ENCODE assay signal across 9 cellular contexts in genomic region chr3:16400143-16400935, GRCh38.
A peak's percentile ranks its signal among the peaks of the same experiment; 100 is the strongest.
DNase-seq lines count a peak whose midpoint lies in the region; ATAC-seq and FAIRE-seq lines count a peak whose summit lies in the region.
"Had no signal": no experiment of that assay in that cellular context is flagged by ENCODE, and none has a peak within 500 bp of the region (broad histone marks: within the 10 kb centered on the region; RNA-seq: fewer than 3 reads in every experiment).

No MANE protein-coding gene starts in this region.

- peaks cover 44% of the 10 kb centered on the region for H3K36me3 Mint-ChIP-seq in activated T-helper 1 cell treated with anti-CD3 and anti-CD28 coated beads, Interleukin-12 subunit alpha, Interleukin-12 subunit beta, Interleukin-2, Interleukin-4 antibody, amounts not matched to agents 30 ng/mL and 10 ng/mL and 1 ng/mL, durations not matched to agents 14 hours and 24 hours and 36 hours (ENCODE audit: low read depth)

- no peaks in the 10 kb centered on the region for H3K36me3 ChIP-seq in small intestine (ENCODE audit: control insufficient read depth in 2 of 2, insufficient read depth in 2 of 2, low read length in 2 of 2)

- peaks cover 51% of the 10 kb centered on the region for H3K4me1 Mint-ChIP-seq in activated T-helper 1 cell treated with anti-CD3 and anti-CD28 coated beads, Interleukin-12 subunit alpha, Interleukin-12 subunit beta, Interleukin-2, Interleukin-4 antibody, amounts not matched to agents 30 ng/mL and 10 ng/mL and 1 ng/mL, durations not matched to agents 14 hours and 24 hours and 36 hours (ENCODE audit: low read depth)
- H3K4me1 Mint-ChIP-seq in stimulated activated naive CD8-positive, alpha-beta T cell treated with anti-CD3 and anti-CD28 coated beads, Interleukin-15, amount 100 ng/mL, for 72 hours, result peaks cover 49% of the 10 kb centered on the region

- H3K27ac ChIP-seq in right cardiac atrium (ENCODE audit: low read length) (peak overlapping the region; percentile 49), small intestine (ENCODE audit: low read depth in 1 of 2, low read length in 1 of 2) (peak overlapping the region in 1 of 2 donors; percentile 51)

- no peaks in the 10 kb centered on the region for H3K9me3 Mint-ChIP-seq in activated T-helper 1 cell treated with anti-CD3 and anti-CD28 coated beads, Interleukin-12 subunit alpha, Interleukin-12 subunit beta, Interleukin-2, Interleukin-4 antibody, amounts not matched to agents 30 ng/mL and 10 ng/mL and 1 ng/mL, durations not matched to agents 14 hours and 24 hours and 36 hours
- H3K9me3 Mint-ChIP-seq in stimulated activated naive CD8-positive, alpha-beta T cell treated with anti-CD3 and anti-CD28 coated beads, Interleukin-15, amount 100 ng/mL, for 72 hours, result no peaks in the 10 kb centered on the region

- DNase-seq in GM19239 (ENCODE audit: insufficient read length, low spot score) (no peak), right cardiac atrium (peak in 1 of 3 donors; percentile 42), small intestine (no peak), NCI-H345 treated with DMSO at 0.1 percent for 48 hours (lab: John Stamatoyannopoulos, UW; ENCODE audit: unreplicated experiment) (no peak), MV-4-11 (lab: John Stamatoyannopoulos, UW) (no peak)
- no peak for DNase-seq in activated T-helper 1 cell treated with anti-CD3 and anti-CD28 coated beads, Interleukin-12 subunit alpha, Interleukin-12 subunit beta, Interleukin-2, Interleukin-4 antibody, amounts not matched to agents 30 ng/mL and 10 ng/mL and 1 ng/mL, durations not matched to agents 14 hours and 24 hours and 36 hours (ENCODE audit: low spot score)
- no peak for DNase-seq in stimulated activated naive CD8-positive, alpha-beta T cell treated with anti-CD3 and anti-CD28 coated beads, Interleukin-15, amount 100 ng/mL, for 72 hours
- no peak for DNase-seq in activated CD4-positive, CD25-positive, alpha-beta regulatory T cell (lab: John Stamatoyannopoulos, UW)

- H3K27me3 ChIP-seq in right cardiac atrium (ENCODE audit: control insufficient read depth, insufficient read depth) (no peaks in the 10 kb centered on the region), small intestine (ENCODE audit: control insufficient read depth in 2 of 2, insufficient read depth in 2 of 2, low read length in 2 of 2) (no peaks in the 10 kb centered on the region)

- no peak overlapping the region for H3K4me3 Mint-ChIP-seq in activated T-helper 1 cell treated with anti-CD3 and anti-CD28 coated beads, Interleukin-12 subunit alpha, Interleukin-12 subunit beta, Interleukin-2, Interleukin-4 antibody, amounts not matched to agents 30 ng/mL and 10 ng/mL and 1 ng/mL, durations not matched to agents 14 hours and 24 hours and 36 hours
- H3K4me3 Mint-ChIP-seq in stimulated activated naive CD8-positive, alpha-beta T cell treated with anti-CD3 and anti-CD28 coated beads, Interleukin-15, amount 100 ng/mL, for 72 hours, result no peak overlapping the region

- WGBS in right cardiac atrium, result 77% methylated on average over 11 of the region's 11 CpGs
- 81 to 86% (median 83%) methylated on average over 11 of the region's 11 CpGs for WGBS in small intestine, 3 donors

- H3K27me3 Mint-ChIP-seq in activated T-helper 1 cell treated with anti-CD3 and anti-CD28 coated beads, Interleukin-12 subunit alpha, Interleukin-12 subunit beta, Interleukin-2, Interleukin-4 antibody, amounts not matched to agents 30 ng/mL and 10 ng/mL and 1 ng/mL, durations not matched to agents 14 hours and 24 hours and 36 hours (ENCODE audit: insufficient read depth), result no peaks in the 10 kb centered on the region
- no peaks in the 10 kb centered on the region for H3K27me3 Mint-ChIP-seq in stimulated activated naive CD8-positive, alpha-beta T cell treated with anti-CD3 and anti-CD28 coated beads, Interleukin-15, amount 100 ng/mL, for 72 hours

- H3K27ac Mint-ChIP-seq in activated T-helper 1 cell treated with anti-CD3 and anti-CD28 coated beads, Interleukin-12 subunit alpha, Interleukin-12 subunit beta, Interleukin-2, Interleukin-4 antibody, amounts not matched to agents 30 ng/mL and 10 ng/mL and 1 ng/mL, durations not matched to agents 14 hours and 24 hours and 36 hours, result peak overlapping the region; percentile 74
- peak overlapping the region in 1 of 2 donors; percentile 77 for H3K27ac Mint-ChIP-seq in stimulated activated naive CD8-positive, alpha-beta T cell treated with anti-CD3 and anti-CD28 coated beads, Interleukin-15, amount 100 ng/mL, for 72 hours

- ATAC-seq in right cardiac atrium, result peak in 1 of 2 donors; percentile 26
- peak; percentile 26 for ATAC-seq in stimulated activated naive CD8-positive, alpha-beta T cell treated with anti-CD3 and anti-CD28 coated beads, Interleukin-15, amount 100 ng/mL, for 72 hours

- intact Hi-C loops in activated T-helper 1 cell treated with anti-CD3 and anti-CD28 coated beads, Interleukin-12 subunit alpha, Interleukin-12 subunit beta, Interleukin-2, Interleukin-4 antibody, amounts not matched to agents 30 ng/mL and 10 ng/mL and 1 ng/mL, durations not matched to agents 14 hours and 24 hours and 36 hours (cut with micrococcal nuclease), result no loop called here
- intact Hi-C loops in right cardiac atrium (cut with DNase I), result no loop called here

- H3K9me3 ChIP-seq in right cardiac atrium (ENCODE audit: control insufficient read depth, low read length), result no peaks in the 10 kb centered on the region
- no peaks in the 10 kb centered on the region for H3K9me3 ChIP-seq in small intestine (ENCODE audit: control insufficient read depth, low read depth)

- H3K4me3 ChIP-seq in right cardiac atrium (ENCODE audit: low read length) (no peak overlapping the region), small intestine (ENCODE audit: low read depth in 1 of 2, low read length in 2 of 2) (no peak overlapping the region)

- peaks cover 25% of the 10 kb centered on the region for H3K4me1 ChIP-seq in right cardiac atrium (ENCODE audit: control insufficient read depth, insufficient read depth, low read length)
- no peaks in the 10 kb centered on the region for H3K4me1 ChIP-seq in small intestine (ENCODE audit: control insufficient read depth in 2 of 2, insufficient read depth in 1 of 2, low read depth in 1 of 2, low read length in 1 of 2)

- FAIRE-seq in GM19239 (lab: Jason Lieb, UNC), result peak; percentile 64
- FAIRE-seq in small intestine (lab: Jason Lieb, UNC), result no peak
- FAIRE-seq: endometrium had no signal
